ENCODE assay signal across 8 cellular contexts in genomic region chr19:40416918-40417713, GRCh38. TPM values are rescaled to one million over a fixed set of nuclear protein-coding genes. Genes with fewer than 3 reads are reported as not detected.
DNase-seq lines count a peak whose midpoint lies in the region; ATAC-seq, FAIRE-seq and TF ChIP-seq lines count a peak whose summit lies in the region.

No MANE protein-coding gene starts in this region.

- H3K4me2 ChIP-seq in H1 (ENCODE audit: insufficient read depth in 1 of 2, low read depth in 2 of 2, low read length in 2 of 2) (no peak overlapping the region), neural progenitor cell (no peak overlapping the region)

- POLR2A ChIA-PET in H1 (lab: Charles Lee; ENCODE audit: partially characterized antibody) = interaction anchor here (1.3 to 4.7 kb wide), 6 partner anchors 9 to 28 kb away, joined by 3 to 18 read pairs (median 7); partner anchors contain the start of gene SERTAD1

- peak overlapping the region; percentile 61 for H3K27ac Mint-ChIP-seq in neural progenitor cell

- TF ChIP-seq EP300 in H1 (IDR thresholded peaks at IDR 0.05; ENCODE audit: borderline replicate concordance in 1 of 2, low read depth in 2 of 2, low read length in 2 of 2) = no peak

- no peak overlapping the region for H3K56ac ChIP-seq in H1 (replicated peaks; ENCODE audit: insufficient read length, low read depth, low read length)

- FAIRE-seq in H1 (lab: Jason Lieb, UNC) = no peak

- H2BK15ac ChIP-seq in H1 (ENCODE audit: low read length) = peak overlapping the region; percentile 72; the same call in 1 of the 2 replicates

- DNase-seq in ELR (ENCODE audit: low read depth) (peak; percentile 71), H1 (ENCODE audit: low read depth in 1 of 2, low spot score in 2 of 2) (no peak), neural progenitor cell (ENCODE audit: low spot score) (no peak), DMS153 (lab: John Stamatoyannopoulos, UW) (no peak)

- H3K79me1 ChIP-seq in H1 (ENCODE audit: low read depth, low read length) = no peaks in the 10 kb centered on the region

- H3K4me3 ChIP-seq in H1 (ENCODE audit: extremely low read depth in 1 of 4, insufficient read depth in 2 of 4, low read depth in 3 of 4, low read length in 4 of 4) (no peak overlapping the region), neural progenitor cell (no peak overlapping the region)

- H3K23me2 ChIP-seq in H1 (ENCODE audit: low read depth, low read length) = peaks cover 3% of the 10 kb centered on the region; the same call in 1 of the 2 replicates

- H3K9me3 Mint-ChIP-seq in neural progenitor cell = no peaks in the 10 kb centered on the region

- no peaks in the 10 kb centered on the region for H3K79me2 ChIP-seq in H1 (ENCODE audit: control insufficient read depth in 1 of 2, insufficient read depth in 2 of 2, low read length in 2 of 2)
- H3K79me2 ChIP-seq in neural progenitor cell (ENCODE audit: low read depth) = no peaks in the 10 kb centered on the region

- no peaks in the 10 kb centered on the region for H3K9me3 ChIP-seq in H1 (ENCODE audit: insufficient read depth in 2 of 2, low read depth in 1 of 2, low read length in 1 of 2)
- no peaks in the 10 kb centered on the region for H3K9me3 ChIP-seq in neural progenitor cell (ENCODE audit: low read depth)

- 76% methylated on average over 11 of the region's 16 CpGs; no CpG with 5 or more reads in 1 of the 2 experiments for WGBS in H1 (ENCODE audit: extremely low coverage in 1 of 2, insufficient coverage in 1 of 2, insufficient read length in 1 of 2, insufficient replicate concordance in 2 of 2, low coverage in 1 of 2, low lambda C conversion rate in 2 of 2, missing lambda C conversion rate in 1 of 2), 2 experiments

- no peak overlapping the region for H3K4ac ChIP-seq in H1 (replicated peaks; ENCODE audit: insufficient read length, low read depth, low read length)

- H3K27ac ChIP-seq in H1 (ENCODE audit: low read depth, low read length) = no peak overlapping the region
- no peak overlapping the region for H3K27ac ChIP-seq in neural progenitor cell

- H4K20me1 ChIP-seq in H1 (replicated peaks in 1 of 2; ENCODE audit: control insufficient read depth in 1 of 2, insufficient read depth in 2 of 2, low read length in 2 of 2) (no peaks in the 10 kb centered on the region), neural progenitor cell (ENCODE audit: low read depth) (no peaks in the 10 kb centered on the region)

- 0 out of 2 replicates have a peak overlapping the region, but pooled peaks have one; percentile 75 for H2BK12ac ChIP-seq in H1 (ENCODE audit: low read depth, low read length)

- no peaks in the 10 kb centered on the region for H3K36me3 Mint-ChIP-seq in neural progenitor cell

- H2BK5ac ChIP-seq in H1 (ENCODE audit: low read depth, low read length) = peak overlapping the region; percentile 78; the same call in 1 of the 2 replicates

- no peak for TF ChIP-seq CTCF in H1 (IDR thresholded peaks at IDR 0.05; ENCODE audit: control extremely low read depth in 1 of 3, insufficient read depth in 1 of 3, low read depth in 1 of 3, low read length in 3 of 3)
- no peak for TF ChIP-seq CTCF in neural progenitor cell (IDR thresholded peaks at IDR 0.05)

- no peak for TF ChIP-seq POLR2A in H1 (IDR thresholded peaks at IDR 0.05; ENCODE audit: control extremely low read depth in 1 of 2, low read depth in 2 of 2, low read length in 2 of 2)

- H3K4me3 Mint-ChIP-seq in neural progenitor cell = no peak overlapping the region

- no peak overlapping the region; the same call in 1 of the 2 replicates for H3K18ac ChIP-seq in H1 (ENCODE audit: extremely low read depth, low read length)

- no peak overlapping the region for H2AFZ ChIP-seq in H1 (ENCODE audit: low read length)
- peak overlapping the region; percentile 47 for H2AFZ ChIP-seq in neural progenitor cell (replicated peaks)

- no peak for TF ChIP-seq RAD21 in H1 (IDR thresholded peaks at IDR 0.05 in 1 of 2, conservative IDR thresholded peaks at IDR 0.05 in 1 of 2; ENCODE audit: low read depth in 2 of 2, low read length in 2 of 2)

- H4K91ac ChIP-seq in H1 (replicated peaks; ENCODE audit: insufficient read length, low read length) = peak overlapping the region; percentile 75

- CTCF ChIA-PET in H1 (lab: Charles Lee; ENCODE audit: partially characterized antibody) = interaction anchor here (0.7 to 4.4 kb wide), 10 partner anchors 8 to 125 kb away, joined by 3 to 41 read pairs (median 4); no protein-coding TSS in a partner anchor

- peak overlapping the region; percentile 26; the same call in 1 of the 2 replicates for H4K8ac ChIP-seq in H1 (ENCODE audit: extremely low read depth, insufficient read depth, low read length)

- H4K5ac ChIP-seq in H1 (ENCODE audit: insufficient read length, low read depth, low read length) = no peak overlapping the region

- H3K23ac ChIP-seq in H1 (ENCODE audit: insufficient read length) = no peak overlapping the region

- ATAC-seq in HG03095 (IDR thresholded peaks at IDR 0.05; ENCODE audit: unreplicated experiment) = no peak
- no peak for ATAC-seq in HG03439 (IDR thresholded peaks at IDR 0.05; ENCODE audit: unreplicated experiment)
- no peak for ATAC-seq in HG02981 (IDR thresholded peaks at IDR 0.05; ENCODE audit: unreplicated experiment)

- H3K9ac ChIP-seq in H1 (replicated peaks in 1 of 4; ENCODE audit: extremely low read depth in 1 of 4, low read depth in 3 of 4, low read length in 3 of 4) = no peak overlapping the region
- H3K9ac ChIP-seq in neural progenitor cell = no peak overlapping the region

- no peak overlapping the region for H2AK5ac ChIP-seq in H1 (ENCODE audit: low read depth, low read length)

- no peak overlapping the region for H2BK120ac ChIP-seq in H1 (replicated peaks; ENCODE audit: low read depth, low read length)

- H3F3A ChIP-seq in neural progenitor cell (ENCODE audit: low read depth) = peaks cover 29% of the 10 kb centered on the region

- H3K27me3 ChIP-seq in H1 (replicated peaks in 1 of 4; ENCODE audit: control insufficient read depth in 3 of 4, extremely low read depth in 1 of 4, insufficient read depth in 3 of 4, low read length in 3 of 4) (no peaks in the 10 kb centered on the region; a peak in 1 of 7 replicates), neural progenitor cell (no peaks in the 10 kb centered on the region)

- peaks cover 4 to 18% (median 9%) of the 10 kb centered on the region in 4 experiments for H3K4me1 ChIP-seq in H1 (replicated peaks in 1 of 4; ENCODE audit: control insufficient read depth in 3 of 4, insufficient read depth in 4 of 4, low read length in 3 of 4)
- peaks cover 23% of the 10 kb centered on the region for H3K4me1 ChIP-seq in neural progenitor cell

- no peak overlapping the region for H2BK20ac ChIP-seq in H1 (ENCODE audit: low read length)

- H3K14ac ChIP-seq in H1 (ENCODE audit: insufficient read length) = no peak overlapping the region

- peaks cover 7% of the 10 kb centered on the region for H3K27me3 Mint-ChIP-seq in neural progenitor cell (ENCODE audit: insufficient read depth, low read depth)

- H3K4me1 Mint-ChIP-seq in neural progenitor cell = peaks cover 32% of the 10 kb centered on the region

- H3K36me3 ChIP-seq in H1 (ENCODE audit: control insufficient read depth in 2 of 4, insufficient read depth in 4 of 4, low read length in 3 of 4) (no peaks in the 10 kb centered on the region), neural progenitor cell (no peaks in the 10 kb centered on the region)

RNA-seq across cellular contexts. Expression of gene PRX, which starts 3.9 kb away (rescaled TPM):
- polyA plus RNA-seq in PFSK-1 (2012; ENCODE audit: insufficient read length, low read depth) = 4.3 TPM
- 5.8 and 6.0 TPM in 2 replicates for total RNA-seq in H1 (2021; fragmentation: NEBNext Ultra II Directional; extraction: Animal tissue kit (Norgen Biotek cat#: 25700))
- 2.8 and 3.8 TPM in 2 replicates for polyA plus RNA-seq in H1 (2011; rRNA removed)
- polyA plus RNA-seq in H1 (2011; cell fraction: cytosol; rRNA removed) = 5.0 TPM
- 5.2 TPM for polyA plus RNA-seq in H1 (2011; cell fraction: nucleus; rRNA removed)
- polyA plus RNA-seq in H1 (2012, experiment 1 of 2) = 5.4 to 9.9 TPM (median 8.0 TPM) in 4 replicates
- 4.6 TPM for polyA plus RNA-seq in H1 (2012, experiment 2 of 2)
- 2.8 TPM for polyA plus RNA-seq in H1 (2013, experiment 1 of 2)
- polyA plus RNA-seq in H1 (2013, experiment 2 of 2) = 2.9 TPM
- polyA minus RNA-seq in H1 (2011; rRNA and poly(A)+ RNA removed) = 1.9 and 2.1 TPM in 2 replicates
- 1.7 TPM for polyA minus RNA-seq in H1 (2011; cell fraction: cytosol; rRNA and poly(A)+ RNA removed)
- polyA minus RNA-seq in H1 (2011; cell fraction: nucleus; rRNA and poly(A)+ RNA removed) = 4.2 TPM
- 1.4 and 4.7 TPM in 2 replicates for total RNA-seq in neural progenitor cell (ENCODE audit: low replicate concordance)

RNA-seq across cellular contexts. Expression of gene SERTAD1, which starts 8.7 kb away (rescaled TPM):
- 16.4 TPM for polyA plus RNA-seq in PFSK-1 (2012; ENCODE audit: insufficient read length, low read depth)
- 4.9 and 5.4 TPM in 2 replicates for total RNA-seq in H1 (2021; fragmentation: NEBNext Ultra II Directional; extraction: Animal tissue kit (Norgen Biotek cat#: 25700))
- 6.6 and 8.0 TPM in 2 replicates for polyA plus RNA-seq in H1 (2011; rRNA removed)
- polyA plus RNA-seq in H1 (2011; cell fraction: cytosol; rRNA removed) = 5.9 TPM
- polyA plus RNA-seq in H1 (2011; cell fraction: nucleus; rRNA removed) = 5.4 TPM
- 3.8 to 5.5 TPM (median 4.9 TPM) in 4 replicates for polyA plus RNA-seq in H1 (2012, experiment 1 of 2)
- 6.4 TPM for polyA plus RNA-seq in H1 (2012, experiment 2 of 2)
- 3.4 TPM for polyA plus RNA-seq in H1 (2013, experiment 1 of 2)
- polyA plus RNA-seq in H1 (2013, experiment 2 of 2) = 3.1 TPM
- polyA minus RNA-seq in H1 (2011; rRNA and poly(A)+ RNA removed) = 1.3 and 2.1 TPM in 2 replicates
- 2.4 TPM for polyA minus RNA-seq in H1 (2011; cell fraction: cytosol; rRNA and poly(A)+ RNA removed)
- polyA minus RNA-seq in H1 (2011; cell fraction: nucleus; rRNA and poly(A)+ RNA removed) = 2.6 TPM
- 2.4 and 5.5 TPM in 2 replicates for total RNA-seq in neural progenitor cell (ENCODE audit: low replicate concordance)

RNA-seq across cellular contexts. Expression of gene SERTAD3, which starts 27.0 kb away (rescaled TPM):
- 45.7 TPM for polyA plus RNA-seq in PFSK-1 (2012; ENCODE audit: insufficient read length, low read depth)
- total RNA-seq in H1 (2021; fragmentation: NEBNext Ultra II Directional; extraction: Animal tissue kit (Norgen Biotek cat#: 25700)) = 32.1 and 33.4 TPM in 2 replicates
- polyA plus RNA-seq in H1 (2011; rRNA removed) = 15.1 and 23.5 TPM in 2 replicates
- polyA plus RNA-seq in H1 (2011; cell fraction: cytosol; rRNA removed) = 14.4 TPM
- polyA plus RNA-seq in H1 (2011; cell fraction: nucleus; rRNA removed) = 17.5 TPM
- polyA plus RNA-seq in H1 (2012, experiment 1 of 2) = 19.0 to 27.4 TPM (median 21.0 TPM) in 4 replicates
- 29.2 TPM for polyA plus RNA-seq in H1 (2012, experiment 2 of 2)
- 11.0 TPM for polyA plus RNA-seq in H1 (2013, experiment 1 of 2)
- polyA plus RNA-seq in H1 (2013, experiment 2 of 2) = 10.4 TPM
- polyA minus RNA-seq in H1 (2011; rRNA and poly(A)+ RNA removed) = 18.8 and 25.3 TPM in 2 replicates
- polyA minus RNA-seq in H1 (2011; cell fraction: cytosol; rRNA and poly(A)+ RNA removed) = 34.3 TPM
- 11.6 TPM for polyA minus RNA-seq in H1 (2011; cell fraction: nucleus; rRNA and poly(A)+ RNA removed)
- 15.3 and 27.4 TPM in 2 replicates for total RNA-seq in neural progenitor cell (ENCODE audit: low replicate concordance)

RNA-seq across cellular contexts. Expression of gene HIPK4, which starts 27.1 kb away (rescaled TPM):
- 0.74 TPM for polyA plus RNA-seq in PFSK-1 (2012; ENCODE audit: insufficient read length, low read depth)
- 0.15 and 0.29 TPM in 2 replicates for total RNA-seq in H1 (2021; fragmentation: NEBNext Ultra II Directional; extraction: Animal tissue kit (Norgen Biotek cat#: 25700))
- polyA plus RNA-seq in H1 (2011; rRNA removed) = 0.57 and 0.88 TPM in 2 replicates
- 0.70 TPM for polyA plus RNA-seq in H1 (2011; cell fraction: cytosol; rRNA removed)
- 0.66 TPM for polyA plus RNA-seq in H1 (2011; cell fraction: nucleus; rRNA removed)
- polyA plus RNA-seq in H1 (2012, experiment 1 of 2) = 0.31 to 0.48 TPM (median 0.34 TPM) in 4 replicates
- polyA plus RNA-seq in H1 (2012, experiment 2 of 2) = 0.16 TPM
- 0.18 TPM for polyA plus RNA-seq in H1 (2013, experiment 1 of 2)
- 0.26 TPM for polyA plus RNA-seq in H1 (2013, experiment 2 of 2)
- polyA minus RNA-seq in H1 (2011; rRNA and poly(A)+ RNA removed) = 0.09 and 0.37 TPM in 2 replicates
- 0.44 TPM for polyA minus RNA-seq in H1 (2011; cell fraction: cytosol; rRNA and poly(A)+ RNA removed)
- polyA minus RNA-seq in H1 (2011; cell fraction: nucleus; rRNA and poly(A)+ RNA removed) = 0.30 TPM
- total RNA-seq in neural progenitor cell (ENCODE audit: low replicate concordance) = 0.34 TPM in 1 of 2 replicates, not detected in the other

RNA-seq across cellular contexts. Expression of gene BLVRB, which starts 48.4 kb away (rescaled TPM):
- 724 TPM for polyA plus RNA-seq in PFSK-1 (2012; ENCODE audit: insufficient read length, low read depth)
- total RNA-seq in H1 (2021; fragmentation: NEBNext Ultra II Directional; extraction: Animal tissue kit (Norgen Biotek cat#: 25700)) = 28.7 and 32.3 TPM in 2 replicates
- polyA plus RNA-seq in H1 (2011; rRNA removed) = 182 and 196 TPM in 2 replicates
- 134 TPM for polyA plus RNA-seq in H1 (2011; cell fraction: cytosol; rRNA removed)
- 82.5 TPM for polyA plus RNA-seq in H1 (2011; cell fraction: nucleus; rRNA removed)
- polyA plus RNA-seq in H1 (2012, experiment 1 of 2) = 36.4 to 73.2 TPM (median 66.2 TPM) in 4 replicates
- 60.9 TPM for polyA plus RNA-seq in H1 (2012, experiment 2 of 2)
- polyA plus RNA-seq in H1 (2013, experiment 1 of 2) = 43.5 TPM
- 41.3 TPM for polyA plus RNA-seq in H1 (2013, experiment 2 of 2)
- polyA minus RNA-seq in H1 (2011; rRNA and poly(A)+ RNA removed) = 37.7 and 38.8 TPM in 2 replicates
- polyA minus RNA-seq in H1 (2011; cell fraction: cytosol; rRNA and poly(A)+ RNA removed) = 41.1 TPM
- 29.0 TPM for polyA minus RNA-seq in H1 (2011; cell fraction: nucleus; rRNA and poly(A)+ RNA removed)
- total RNA-seq in neural progenitor cell (ENCODE audit: low replicate concordance) = 11.3 and 24.4 TPM in 2 replicates
